12 cellular contexts compared by ENCODE assay signal in genomic region chr3:178002113-178002512, GRCh38.
DNase-seq lines count a peak whose midpoint lies in the region; ATAC-seq and TF ChIP-seq lines count a peak whose summit lies in the region.
"Had no signal": no experiment of that assay in that cellular context is flagged by ENCODE, and none has a peak within 500 bp of the region (broad histone marks: within the 10 kb centered on the region; RNA-seq: fewer than 3 reads in every experiment).

No MANE protein-coding gene starts in this region.

- no peak overlapping the region for H4K91ac ChIP-seq in IMR-90 (ENCODE audit: insufficient read depth, low read depth, low read length)

- in situ Hi-C loops in IMR-90 (cut with MboI; ENCODE audit: low sequenced_read_pairs): no loop called here

- dilution Hi-C loops in IMR-90 (cut with HindIII; ENCODE audit: low sequenced_read_pairs, unreplicated experiment): no loop called here

- H3K4me2 ChIP-seq in IMR-90 (ENCODE audit: low read depth, low read length): no peak overlapping the region

- H2BK5ac ChIP-seq in IMR-90 (ENCODE audit: low read depth, low read length, poor library complexity, severe bottlenecking): no peak overlapping the region

- no peak overlapping the region for H3K4ac ChIP-seq in IMR-90 (ENCODE audit: low read depth, low read length)

- TF ChIP-seq RAD21 in IMR-90 (IDR thresholded peaks at IDR 0.05; ENCODE audit: low read length): no peak

- H3K9me3 Mint-ChIP-seq in activated naive CD4-positive, alpha-beta T cell treated with anti-CD3 and anti-CD28 coated beads, Interleukin-2, amount 10 ng/mL, durations not matched to agents 7 days and 5 days: peaks cover 22% of the 10 kb centered on the region
- H3K9me3 Mint-ChIP-seq in activated CD8-positive, alpha-beta T cell treated with anti-CD3 and anti-CD28 coated beads, Interleukin-2, amount 10 ng/mL, durations not matched to agents 7 days and 5 days (ENCODE audit: insufficient read depth): peaks cover 23% of the 10 kb centered on the region

- H2BK120ac ChIP-seq in IMR-90 (ENCODE audit: low read depth, low read length): 0 out of 2 replicates have a peak overlapping the region, but pooled peaks have one; percentile 6

- H3K4me3 Mint-ChIP-seq in activated naive CD4-positive, alpha-beta T cell treated with anti-CD3 and anti-CD28 coated beads, Interleukin-2, amount 10 ng/mL, durations not matched to agents 7 days and 5 days: no peak overlapping the region
- peak overlapping the region; percentile 11 for H3K4me3 Mint-ChIP-seq in activated CD8-positive, alpha-beta T cell treated with anti-CD3 and anti-CD28 coated beads, Interleukin-2, amount 10 ng/mL, durations not matched to agents 7 days and 5 days

- H3K18ac ChIP-seq in IMR-90 (ENCODE audit: low read depth, low read length): no peak overlapping the region

- H4K8ac ChIP-seq in IMR-90 (ENCODE audit: low read depth in 2 of 2, low read length in 2 of 2): no peak overlapping the region

- no peaks in the 10 kb centered on the region for H3K9me1 ChIP-seq in IMR-90 (ENCODE audit: insufficient read depth, low read length)

- TF ChIP-seq CTCF in IMR-90 (conservative IDR thresholded peaks at IDR 0.05; ENCODE audit: low read depth, low read length) (no peak), spleen (IDR thresholded peaks at IDR 0.05 in 8 of 11, conservative IDR thresholded peaks at IDR 0.05 in 3 of 11) (no peak)

- H2BK20ac ChIP-seq in IMR-90 (ENCODE audit: low read depth, low read length): no peak overlapping the region

- 0 out of 2 replicates have a peak overlapping the region, but pooled peaks have one; percentile 21 for H2AK5ac ChIP-seq in IMR-90 (ENCODE audit: low read depth, low read length)

- no peak overlapping the region for H3K9ac ChIP-seq in IMR-90 (ENCODE audit: low read depth, low read length)

- peaks cover 48% of the 10 kb centered on the region for H3K4me1 Mint-ChIP-seq in activated naive CD4-positive, alpha-beta T cell treated with anti-CD3 and anti-CD28 coated beads, Interleukin-2, amount 10 ng/mL, durations not matched to agents 7 days and 5 days
- H3K4me1 Mint-ChIP-seq in activated CD8-positive, alpha-beta T cell treated with anti-CD3 and anti-CD28 coated beads, Interleukin-2, amount 10 ng/mL, durations not matched to agents 7 days and 5 days (ENCODE audit: low read depth): peaks cover 25% of the 10 kb centered on the region

- ATAC-seq in IMR-90 (ENCODE audit: low read depth) (no peak), GM19351 (IDR thresholded peaks at IDR 0.05; ENCODE audit: unreplicated experiment) (no peak), GM18873 (IDR thresholded peaks at IDR 0.05; ENCODE audit: low FRiP score, unreplicated experiment) (no peak)
- ATAC-seq in activated CD8-positive, alpha-beta T cell treated with anti-CD3 and anti-CD28 coated beads, Interleukin-2, amount 10 ng/mL, durations not matched to agents 7 days and 5 days: peak; percentile 15

- no peak overlapping the region for H3K27ac ChIP-seq in IMR-90 (ENCODE audit: insufficient read depth, low read length)
- H3K27ac ChIP-seq in spleen: peak overlapping the region in 7 of 8 donors; percentile 55 to 87 (median 78)
- H3K27ac ChIP-seq: right atrium auricular region had no signal

- H3K36me3 Mint-ChIP-seq in activated naive CD4-positive, alpha-beta T cell treated with anti-CD3 and anti-CD28 coated beads, Interleukin-2, amount 10 ng/mL, durations not matched to agents 7 days and 5 days: peaks cover 22% of the 10 kb centered on the region
- peaks cover 36% of the 10 kb centered on the region for H3K36me3 Mint-ChIP-seq in activated CD8-positive, alpha-beta T cell treated with anti-CD3 and anti-CD28 coated beads, Interleukin-2, amount 10 ng/mL, durations not matched to agents 7 days and 5 days (ENCODE audit: low read depth)

- H3K27me3 Mint-ChIP-seq in activated naive CD4-positive, alpha-beta T cell treated with anti-CD3 and anti-CD28 coated beads, Interleukin-2, amount 10 ng/mL, durations not matched to agents 7 days and 5 days: no peaks in the 10 kb centered on the region
- no peaks in the 10 kb centered on the region for H3K27me3 Mint-ChIP-seq in activated CD8-positive, alpha-beta T cell treated with anti-CD3 and anti-CD28 coated beads, Interleukin-2, amount 10 ng/mL, durations not matched to agents 7 days and 5 days (ENCODE audit: low read depth)

- peak overlapping the region; percentile 90 for H3K27ac Mint-ChIP-seq in activated naive CD4-positive, alpha-beta T cell treated with anti-CD3 and anti-CD28 coated beads, Interleukin-2, amount 10 ng/mL, durations not matched to agents 7 days and 5 days
- peak overlapping the region; percentile 90 for H3K27ac Mint-ChIP-seq in activated CD8-positive, alpha-beta T cell treated with anti-CD3 and anti-CD28 coated beads, Interleukin-2, amount 10 ng/mL, durations not matched to agents 7 days and 5 days

- H3K4me3 ChIP-seq in IMR-90 (ENCODE audit: insufficient read depth, low read depth, low read length) (no peak overlapping the region), spleen (peak overlapping the region in 1 of 8 donors; percentile 46)
- H3K4me3 ChIP-seq: right atrium auricular region had no signal

- no peak for TF ChIP-seq POLR2A in IMR-90 (IDR thresholded peaks at IDR 0.05; ENCODE audit: low read depth, low read length)
- no peak for TF ChIP-seq POLR2A in spleen (IDR thresholded peaks at IDR 0.05)

- H4K5ac ChIP-seq in IMR-90 (ENCODE audit: low read depth, low read length): no peak overlapping the region

- H3K27me3 ChIP-seq in IMR-90 (ENCODE audit: control insufficient read depth, insufficient read depth, low read length): no peaks in the 10 kb centered on the region
- no peaks in the 10 kb centered on the region for H3K27me3 ChIP-seq in spleen (replicated peaks in 1 of 7)
- H3K27me3 ChIP-seq: right atrium auricular region had no signal

- POLR2A ChIA-PET in IMR-90 (lab: Charles Lee; ENCODE audit: unreplicated experiment): no interaction called here
- POLR2A ChIA-PET in activated CD8-positive, alpha-beta T cell treated with anti-CD3 and anti-CD28 coated beads, Interleukin-2, amount 10 ng/mL, durations not matched to agents 7 days and 5 days (lab: Charles Lee): no interaction called here

- no peak for DNase-seq in activated naive CD4-positive, alpha-beta T cell treated with anti-CD3 and anti-CD28 coated beads, Interleukin-2, amount 10 ng/mL, durations not matched to agents 7 days and 5 days
- DNase-seq in activated naive CD4-positive, alpha-beta T cell treated with anti-CD3 and anti-CD28 coated beads, Interleukin-2, amount 50 U/mL, for 16 hours: no peak
- DNase-seq in IMR-90: no peak
- DNase-seq in activated CD8-positive, alpha-beta T cell treated with anti-CD3 and anti-CD28 coated beads, Interleukin-2, amount 10 ng/mL, durations not matched to agents 7 days and 5 days: no peak
- no peak for DNase-seq in spleen
- DNase-seq in HUDEP-2 (lab: John Stamatoyannopoulos, UW; ENCODE audit: unreplicated experiment in 76 of 76): no peak
- DNase-seq: GOT3; OCI-M1; stimulated activated CD4-positive, alpha-beta T cell treated with anti-CD3 and anti-CD28 coated beads, Interleukin-2, amount 100 ng/mL, for 48 hours had no signal

- intact Hi-C loops in IMR-90 (cut with micrococcal nuclease): no loop called here
- intact Hi-C loops in spleen (cut with DNase I; ENCODE audit: low total_unique reads): no loop called here

- BruUV-seq in IMR-90 (replicated peaks; lab: Mats Ljungman, UMichigan): no TSS peak

- H4K20me1 ChIP-seq in IMR-90 (ENCODE audit: insufficient read depth, low read length): no peaks in the 10 kb centered on the region

- no peak overlapping the region for H2AFZ ChIP-seq in IMR-90 (replicated peaks; ENCODE audit: low read length, poor library complexity)

- H3K56ac ChIP-seq in IMR-90 (ENCODE audit: extremely low read depth, insufficient read depth, low read length): no peak overlapping the region

- no peak overlapping the region for H3K14ac ChIP-seq in IMR-90 (replicated peaks; ENCODE audit: low read depth, low read length)

- no peaks in the 10 kb centered on the region for H3K4me1 ChIP-seq in IMR-90 (ENCODE audit: control insufficient read depth, insufficient read depth, low read length)
- H3K4me1 ChIP-seq in spleen: peaks cover 0 to 36% (median 10%) of the 10 kb centered on the region in 6 donors
- H3K4me1 ChIP-seq: right atrium auricular region had no signal

- H2BK15ac ChIP-seq in IMR-90 (ENCODE audit: low read depth, low read length): no peak overlapping the region

- no peak overlapping the region for H3K23ac ChIP-seq in IMR-90 (ENCODE audit: low read depth, low read length)

- H3K9me3 ChIP-seq in IMR-90 (ENCODE audit: control insufficient read depth, insufficient read depth, low read length) (peaks cover 3% of the 10 kb centered on the region; the same call in 1 of the 2 replicates), spleen (peaks cover 0 to 13% (median 7%) of the 10 kb centered on the region in 8 donors)

- no peaks in the 10 kb centered on the region for H3K79me1 ChIP-seq in IMR-90 (ENCODE audit: low read depth in 1 of 2, low read length in 2 of 2)

- CTCF ChIA-PET in activated naive CD4-positive, alpha-beta T cell treated with anti-CD3 and anti-CD28 coated beads, Interleukin-2, amount 10 ng/mL, durations not matched to agents 7 days and 5 days (lab: Charles Lee): no interaction called here
- CTCF ChIA-PET in IMR-90 (lab: Yijun Ruan, JAX): interaction anchor here (0.6 to 0.9 kb wide), 2 partner anchors 12 to 19 kb away, joined by 3 read pairs; no protein-coding TSS in a partner anchor
- CTCF ChIA-PET in activated CD8-positive, alpha-beta T cell treated with anti-CD3 and anti-CD28 coated beads, Interleukin-2, amount 10 ng/mL, durations not matched to agents 7 days and 5 days (lab: Charles Lee): no interaction called here

- H3K36me3 ChIP-seq in IMR-90 (ENCODE audit: control insufficient read depth, insufficient read depth, low read length) (no peaks in the 10 kb centered on the region), spleen (no peaks in the 10 kb centered on the region)
- H3K36me3 ChIP-seq: right atrium auricular region had no signal

- H2AK9ac ChIP-seq in IMR-90 (replicated peaks; ENCODE audit: low read depth, low read length, poor library complexity): no peak overlapping the region

TF ChIP-seq in IMR-90, 13 proteins besides CTCF, POLR2A, EP300 and RAD21 (continues in another document):
- TF ChIP-seq SMC3 (IDR thresholded peaks at IDR 0.05; ENCODE audit: low read depth, low read length): no peak
- no peak for TF ChIP-seq FOS (IDR thresholded peaks at IDR 0.05; ENCODE audit: low read depth, low read length)
- no peak for TF ChIP-seq CEBPB (IDR thresholded peaks at IDR 0.05; ENCODE audit: low read depth, low read length)
- no peak for TF ChIP-seq MAFK (IDR thresholded peaks at IDR 0.05; ENCODE audit: low read depth, low read length)
- no peak for TF ChIP-seq MXI1 (IDR thresholded peaks at IDR 0.05; ENCODE audit: borderline replicate concordance, low read depth, low read length)
- TF ChIP-seq USF2 (IDR thresholded peaks at IDR 0.05; ENCODE audit: low read depth, low read length): no peak
